In the genomic region with DNA sequence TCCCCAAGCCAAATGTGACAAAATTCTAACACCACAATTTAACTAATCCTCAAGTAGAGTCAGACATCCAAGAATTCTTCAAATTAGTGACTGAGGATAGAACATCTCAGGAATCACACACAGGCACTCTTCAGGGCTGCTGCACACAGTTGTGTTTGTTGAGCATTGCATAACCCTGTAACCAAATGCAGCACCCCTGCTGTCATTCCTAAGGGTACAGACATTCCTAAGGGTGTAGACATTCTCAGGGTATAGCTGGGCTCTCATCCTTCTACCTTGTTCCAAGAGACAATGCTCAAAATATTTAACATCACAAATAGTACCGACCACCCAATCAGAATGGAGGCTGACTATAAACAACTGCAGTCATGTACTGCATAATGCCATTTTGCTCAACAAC, we compare ENCODE assay signal across 25 cellular contexts.
DNase-seq lines count a peak whose midpoint lies in the region; TF ChIP-seq lines count a peak whose summit lies in the region.
"Had no signal": no experiment of that assay in that cellular context is flagged by ENCODE, and none has a peak within 500 bp of the region (broad histone marks: within the 10 kb centered on the region; RNA-seq: fewer than 3 reads in every experiment).

No MANE protein-coding gene starts in this region.

- no peak overlapping the region for H3K27ac Mint-ChIP-seq in MCF 10A (ENCODE audit: low read depth, unreplicated experiment)
- H3K27ac Mint-ChIP-seq: activated naive CD4-positive, alpha-beta T cell treated with anti-CD3 and anti-CD28 coated beads, Interleukin-2, amount 50 U/mL, for 24 hours; CD8-positive, alpha-beta T cell; T-helper 2 cell treated with Interferon-gamma antibody and Interleukin-4, amounts not matched to agents 5 μg/mL and 100 μg/mL, for 36 hours had no signal

- H3K27me3 ChIP-seq in breast epithelium (no peaks in the 10 kb centered on the region), iPS-20b (ENCODE audit: insufficient read depth, low read length) (no peaks in the 10 kb centered on the region)
- H3K27me3 ChIP-seq: hepatocyte, upper lobe of left lung had no signal

- no TSS peak for BruUV-seq in MCF 10A (replicated peaks; lab: Mats Ljungman, UMichigan)

- no peaks in the 10 kb centered on the region for H3K9me3 ChIP-seq in breast epithelium
- H3K9me3 ChIP-seq in iPS-20b (ENCODE audit: insufficient read depth, low read depth, low read length): peaks cover 7% of the 10 kb centered on the region; the same call in 1 of the 2 replicates
- H3K9me3 ChIP-seq: SK-N-SH, upper lobe of left lung had no signal

- H3K9ac ChIP-seq in iPS-20b (ENCODE audit: low read depth, low read length): no peak overlapping the region
- H3K9ac ChIP-seq: SK-N-SH had no signal

- in situ Hi-C loops in astrocyte of the spinal cord (cut with HindIII; ENCODE audit: low sequenced_read_pairs): no loop called here

- intact Hi-C loops in MCF 10A (cut with micrococcal nuclease) (no loop called here), breast epithelium (cut with DNase I; ENCODE audit: low total_unique reads) (no loop called here)

- DNase-seq in MCF 10A (ENCODE audit: unreplicated experiment): peak; percentile 66
- no peak for DNase-seq in breast epithelium (ENCODE audit: low spot score in 2 of 2)
- DNase-seq in astrocyte of the spinal cord (ENCODE audit: low read depth, low spot score): peak; percentile 29
- DNase-seq in cerebellar nuclear complex (lab: John Stamatoyannopoulos, UW): no peak
- no peak for DNase-seq in activated CD4-positive, alpha-beta T cell treated with anti-CD3 and anti-CD28 coated beads, Interleukin-2, amount 50 U/mL, for 4 hours
- DNase-seq in GM03348 (ENCODE audit: low spot score): no peak
- no peak for DNase-seq in HK-2 (ENCODE audit: unreplicated experiment)
- DNase-seq: activated CD4-positive, alpha-beta T cell treated with anti-CD3 and anti-CD28 coated beads, Interleukin-2, amount 50 U/mL, for 1 hour; CD8-positive, alpha-beta T cell; effector CD4-positive, alpha-beta T cell; foreskin fibroblast; GDM1; MV-4-11; NCI-H146; NCI-H524; nucleus accumbens; SK-N-SH; substantia nigra; upper lobe of left lung; WERI-Rb-1 had no signal

- POLR2A ChIA-PET in MCF 10A (lab: Yijun Ruan, JAX): interaction anchor here (0.6 to 1.6 kb wide), 2 partner anchors 14 to 18 kb away, joined by 3 read pairs; no protein-coding TSS in a partner anchor

- no peak for TF ChIP-seq POLR2A in breast epithelium (IDR thresholded peaks at IDR 0.05)

- H3K4me3 ChIP-seq in breast epithelium (no peak overlapping the region), astrocyte of the spinal cord (ENCODE audit: low read depth, low read length) (no peak overlapping the region), iPS-20b (ENCODE audit: low read length) (peak overlapping the region; percentile 3; the same call in 1 of the 2 replicates)
- H3K4me3 ChIP-seq: hepatocyte, upper lobe of left lung had no signal

- no peak overlapping the region for H3K4me3 Mint-ChIP-seq in MCF 10A (ENCODE audit: unreplicated experiment)
- H3K4me3 Mint-ChIP-seq: activated naive CD4-positive, alpha-beta T cell treated with anti-CD3 and anti-CD28 coated beads, Interleukin-2, amount 50 U/mL, for 24 hours; CD8-positive, alpha-beta T cell; T-helper 2 cell treated with Interferon-gamma antibody and Interleukin-4, amounts not matched to agents 5 μg/mL and 100 μg/mL, for 36 hours had no signal

- H3K36me3 ChIP-seq in breast epithelium (no peaks in the 10 kb centered on the region), iPS-20b (ENCODE audit: insufficient read depth, low read depth, low read length) (no peaks in the 10 kb centered on the region)
- H3K36me3 ChIP-seq: upper lobe of left lung, WERI-Rb-1 had no signal

- peaks cover 7% of the 10 kb centered on the region for H3K9me3 Mint-ChIP-seq in MCF 10A (ENCODE audit: unreplicated experiment)
- H3K9me3 Mint-ChIP-seq: activated naive CD4-positive, alpha-beta T cell treated with anti-CD3 and anti-CD28 coated beads, Interleukin-2, amount 50 U/mL, for 24 hours; CD8-positive, alpha-beta T cell; T-helper 2 cell treated with Interferon-gamma antibody and Interleukin-4, amounts not matched to agents 5 μg/mL and 100 μg/mL, for 36 hours had no signal

- H3K27ac ChIP-seq in breast epithelium (no peak overlapping the region), iPS-20b (ENCODE audit: low read length) (no peak overlapping the region)
- H3K27ac ChIP-seq: 22Rv1, hepatocyte, upper lobe of left lung, WERI-Rb-1 had no signal

- CTCF ChIA-PET in MCF 10A (lab: Yijun Ruan, JAX): interaction anchor here (0.7 kb wide), 1 partner anchor 16 kb away, joined by 3 read pairs; no protein-coding TSS in a partner anchor

- no peak for TF ChIP-seq CTCF in MCF 10A (IDR thresholded peaks at IDR 0.05; ENCODE audit: unreplicated experiment)
- TF ChIP-seq CTCF in breast epithelium (IDR thresholded peaks at IDR 0.05): no peak
- TF ChIP-seq CTCF in astrocyte of the spinal cord (IDR thresholded peaks at IDR 0.05; ENCODE audit: low read depth, low read length): no peak

- H3K27me3 Mint-ChIP-seq in MCF 10A (ENCODE audit: insufficient read depth, unreplicated experiment): peaks cover 14% of the 10 kb centered on the region
- H3K27me3 Mint-ChIP-seq: activated naive CD4-positive, alpha-beta T cell treated with anti-CD3 and anti-CD28 coated beads, Interleukin-2, amount 50 U/mL, for 24 hours had no signal

- H3K4me1 ChIP-seq in breast epithelium: no peaks in the 10 kb centered on the region
- peaks cover 8% of the 10 kb centered on the region for H3K4me1 ChIP-seq in iPS-20b (ENCODE audit: insufficient read depth, low read length)
- H3K4me1 ChIP-seq: upper lobe of left lung had no signal

- H3K4me1 Mint-ChIP-seq in MCF 10A (ENCODE audit: insufficient read depth, unreplicated experiment): peaks cover 21% of the 10 kb centered on the region
- H3K4me1 Mint-ChIP-seq: activated naive CD4-positive, alpha-beta T cell treated with anti-CD3 and anti-CD28 coated beads, Interleukin-2, amount 50 U/mL, for 24 hours had no signal

- H3K36me3 Mint-ChIP-seq in MCF 10A (ENCODE audit: insufficient read depth, unreplicated experiment): no peaks in the 10 kb centered on the region
- H3K36me3 Mint-ChIP-seq: activated naive CD4-positive, alpha-beta T cell treated with anti-CD3 and anti-CD28 coated beads, Interleukin-2, amount 50 U/mL, for 24 hours; CD8-positive, alpha-beta T cell had no signal

Comparison
In these comparisons a context has a peak if more than half of its experiments do, and no peak if none do; other contexts are left out.
1. DNase-seq: peak in MCF 10A (single experiment) and astrocyte of the spinal cord (single experiment); none in breast epithelium (0 of 2), cerebellar nuclear complex (0 of 2), activated CD4-positive, alpha-beta T cell treated with anti-CD3 and anti-CD28 coated beads, Interleukin-2, amount 50 U/mL, for 4 hours (0 of 2), GM03348 (single experiment) and HK-2 (single experiment).